Comparison of ENCODE assay signal across 16 cellular contexts in genomic region chr14:85867450-85867849, GRCh38.
DNase-seq lines count a peak whose midpoint lies in the region; ATAC-seq, FAIRE-seq and TF ChIP-seq lines count a peak whose summit lies in the region.
"Had no signal": no experiment of that assay in that cellular context is flagged by ENCODE, and none has a peak within 500 bp of the region (broad histone marks: within the 10 kb centered on the region; RNA-seq: fewer than 3 reads in every experiment).

No MANE protein-coding gene starts in this region.

- no peaks in the 10 kb centered on the region for H3K4me1 ChIP-seq in A549
- H3K4me1 ChIP-seq in OCI-LY3 (ENCODE audit: low read length), result no peaks in the 10 kb centered on the region
- H3K4me1 ChIP-seq: adrenal gland had no signal

- POLR2A ChIA-PET in A549 (lab: Yijun Ruan, JAX), result no interaction called here

- no peak overlapping the region for H3K9ac ChIP-seq in OCI-LY3 (ENCODE audit: low read length)

- no peaks in the 10 kb centered on the region for H3K79me2 ChIP-seq in OCI-LY3 (ENCODE audit: low read length)

- CTCF ChIA-PET in A549 (lab: Yijun Ruan, JAX), result no interaction called here

- WGBS in A549 (ENCODE audit: missing lambda C conversion rate), result 4% methylated on average over 4 of the region's 4 CpGs

- H3K4me2 ChIP-seq in A549, result no peak overlapping the region
- H3K4me2 ChIP-seq in OCI-LY3 (ENCODE audit: low read length), result no peak overlapping the region

- TF ChIP-seq RAD21 in A549 (conservative IDR thresholded peaks at IDR 0.05 in 1 of 2, IDR thresholded peaks at IDR 0.05 in 1 of 2), result no peak; a peak in 1 of 5 replicates

- in situ Hi-C loops in G401 (cut with HindIII; ENCODE audit: low sequenced_read_pairs), result no loop called here

- DNase-seq in A549 (ENCODE audit: low read depth in 1 of 2, low spot score in 1 of 2) (peak; percentile 3 to 17), H4 (ENCODE audit: low spot score) (peak; percentile 5), epithelial cell of esophagus (ENCODE audit: low read depth) (peak; percentile 2), G401 (ENCODE audit: low spot score) (no peak), NCI-H187 treated with DMSO at 0.1 percent for 48 hours (lab: John Stamatoyannopoulos, UW) (no peak), globus pallidus (ENCODE audit: low spot score) (no peak)
- DNase-seq: activated CD4-positive, alpha-beta memory T cell treated with anti-CD3 and anti-CD28 coated beads for 36 hours; adrenal gland; DMS153; kidney; NCI-H1417 treated with DMSO at 0.1 percent for 48 hours; NCI-H526 treated with DMSO at 0.1 percent for 48 hours; posterior cingulate gyrus had no signal

- TF ChIP-seq POLR2A in A549 (IDR thresholded peaks at IDR 0.05; ENCODE audit: low read length), result no peak

- no peak overlapping the region for H2AFZ ChIP-seq in OCI-LY3 (ENCODE audit: low read depth, low read length)

- H3K4me3 ChIP-seq in A549, result no peak overlapping the region
- H3K4me3 ChIP-seq in OCI-LY3 (ENCODE audit: low read length), result no peak overlapping the region
- no peak overlapping the region for H3K4me3 ChIP-seq in epithelial cell of esophagus (ENCODE audit: low read length)
- H3K4me3 ChIP-seq: adrenal gland had no signal

- FAIRE-seq in A549 (lab: Jason Lieb, UNC), result no peak
- FAIRE-seq: kidney had no signal

- H3K27ac ChIP-seq in A549 (no peak overlapping the region), OCI-LY3 (ENCODE audit: low read length) (no peak overlapping the region)
- H3K27ac ChIP-seq: adrenal gland, epithelial cell of prostate had no signal

- ATAC-seq in A549 (peak in 1 of 2 experiments; percentile 78; a peak in 2 of 6 replicates), GM18517 (IDR thresholded peaks at IDR 0.05; ENCODE audit: unreplicated experiment) (no peak)

- no peaks in the 10 kb centered on the region for H4K20me1 ChIP-seq in OCI-LY3 (ENCODE audit: insufficient read depth, low read length)

- H3K9me3 ChIP-seq in A549, result no peaks in the 10 kb centered on the region
- H3K9me3 ChIP-seq in OCI-LY3 (ENCODE audit: insufficient read depth, low read length), result no peaks in the 10 kb centered on the region
- H3K9me3 ChIP-seq: adrenal gland had no signal

- H3K27me3 ChIP-seq in OCI-LY3 (ENCODE audit: low read depth, low read length), result no peaks in the 10 kb centered on the region
- H3K27me3 ChIP-seq: adrenal gland had no signal

- TF ChIP-seq EP300 in A549 (IDR thresholded peaks at IDR 0.05), result no peak

- TF ChIP-seq CTCF in A549 (IDR thresholded peaks at IDR 0.05) (no peak), OCI-LY3 (IDR thresholded peaks at IDR 0.05; ENCODE audit: low read depth, low read length) (peak; percentile 23; the same call in 1 of the 2 replicates), epithelial cell of esophagus (IDR thresholded peaks at IDR 0.05; ENCODE audit: insufficient read depth, low read depth, low read length, missing control alignments) (no peak)

- H3K36me3 ChIP-seq in OCI-LY3 (replicated peaks; ENCODE audit: low read depth, low read length), result no peaks in the 10 kb centered on the region
- H3K36me3 ChIP-seq: adrenal gland had no signal

TF ChIP-seq in A549, 52 proteins besides CTCF, POLR2A, EP300 and RAD21:
- TF ChIP-seq CBX2 (IDR thresholded peaks at IDR 0.05; ENCODE audit: borderline replicate concordance, low read depth) (no peak), BHLHE40 (IDR thresholded peaks at IDR 0.05; ENCODE audit: low read depth, low read length) (no peak), CHD4 (IDR thresholded peaks at IDR 0.05; ENCODE audit: borderline replicate concordance) (no peak), POLR2AphosphoS2 (conservative IDR thresholded peaks at IDR 0.05; ENCODE audit: low read length) (no peak), HDAC2 (IDR thresholded peaks at IDR 0.05) (no peak), SREBF2 (IDR thresholded peaks at IDR 0.05) (no peak), FOSB (CRISPR knock-in tag; IDR thresholded peaks at IDR 0.05) (no peak), EHMT2 (IDR thresholded peaks at IDR 0.05; ENCODE audit: low read depth) (no peak), ESRRA (IDR thresholded peaks at IDR 0.05; ENCODE audit: borderline replicate concordance, low read length) (no peak), ZNF302 (CRISPR knock-in tag; IDR thresholded peaks at IDR 0.05) (no peak), GATA3 (IDR thresholded peaks at IDR 0.05; ENCODE audit: borderline replicate concordance) (no peak), FOXS1 (CRISPR knock-in tag; IDR thresholded peaks at IDR 0.05) (no peak), RNF2 (IDR thresholded peaks at IDR 0.05; ENCODE audit: borderline replicate concordance, low read depth) (no peak), HOXB5 (CRISPR knock-in tag; IDR thresholded peaks at IDR 0.05) (no peak)
TF ChIP-seq in A549: peak in this region for 0.

Comparison
In these comparisons a context has a peak if more than half of its experiments do, and no peak if none do; other contexts are left out.
1. DNase-seq: peak in A549 (2 of 2), H4 (single experiment) and epithelial cell of esophagus (single experiment); none in G401 (single experiment), NCI-H187 treated with DMSO at 0.1 percent for 48 hours (single experiment) and globus pallidus (single experiment).